1 cellular context compared by ENCODE assay signal in the genomic region with DNA sequence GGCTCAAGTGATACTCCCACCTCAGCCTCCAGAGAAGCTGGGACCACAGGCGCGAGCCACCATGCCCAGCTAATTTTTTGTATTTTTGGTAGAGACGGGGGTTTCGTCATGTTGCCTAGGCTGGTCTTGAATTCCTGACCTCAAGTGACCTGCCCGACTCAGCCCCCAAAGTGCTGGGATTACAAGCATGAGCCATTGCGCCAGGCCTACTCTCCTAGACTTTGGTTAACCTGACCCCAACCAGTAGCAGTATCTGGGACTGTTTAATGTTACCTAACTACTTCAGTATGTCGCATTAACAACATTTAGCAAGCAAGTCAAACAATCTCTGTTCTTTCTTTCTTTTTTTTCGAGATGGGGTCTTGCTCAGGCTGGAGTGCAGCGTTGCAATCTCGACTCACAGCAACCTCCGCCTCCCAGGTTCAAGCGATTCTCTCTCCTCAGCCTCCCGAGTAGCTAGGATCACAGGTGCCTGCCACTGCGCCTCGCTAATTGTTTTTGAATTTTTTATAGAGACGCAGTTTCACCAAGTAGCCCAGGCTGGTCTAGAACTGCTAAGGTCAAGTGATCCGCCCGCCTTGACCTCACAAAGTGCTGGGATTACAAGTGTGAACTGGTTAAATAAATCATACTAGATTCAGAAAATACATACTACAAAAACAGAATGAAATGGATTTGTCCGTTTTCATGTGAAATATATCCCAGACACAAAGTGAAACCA.
TF ChIP-seq lines count a peak whose summit lies in the region.

No MANE protein-coding gene starts in this region.

TF ChIP-seq in HepG2, 621 proteins besides CTCF, POLR2A, EP300 and RAD21 (continued from another document and continues in another):
- TF ChIP-seq, protein P1, sequence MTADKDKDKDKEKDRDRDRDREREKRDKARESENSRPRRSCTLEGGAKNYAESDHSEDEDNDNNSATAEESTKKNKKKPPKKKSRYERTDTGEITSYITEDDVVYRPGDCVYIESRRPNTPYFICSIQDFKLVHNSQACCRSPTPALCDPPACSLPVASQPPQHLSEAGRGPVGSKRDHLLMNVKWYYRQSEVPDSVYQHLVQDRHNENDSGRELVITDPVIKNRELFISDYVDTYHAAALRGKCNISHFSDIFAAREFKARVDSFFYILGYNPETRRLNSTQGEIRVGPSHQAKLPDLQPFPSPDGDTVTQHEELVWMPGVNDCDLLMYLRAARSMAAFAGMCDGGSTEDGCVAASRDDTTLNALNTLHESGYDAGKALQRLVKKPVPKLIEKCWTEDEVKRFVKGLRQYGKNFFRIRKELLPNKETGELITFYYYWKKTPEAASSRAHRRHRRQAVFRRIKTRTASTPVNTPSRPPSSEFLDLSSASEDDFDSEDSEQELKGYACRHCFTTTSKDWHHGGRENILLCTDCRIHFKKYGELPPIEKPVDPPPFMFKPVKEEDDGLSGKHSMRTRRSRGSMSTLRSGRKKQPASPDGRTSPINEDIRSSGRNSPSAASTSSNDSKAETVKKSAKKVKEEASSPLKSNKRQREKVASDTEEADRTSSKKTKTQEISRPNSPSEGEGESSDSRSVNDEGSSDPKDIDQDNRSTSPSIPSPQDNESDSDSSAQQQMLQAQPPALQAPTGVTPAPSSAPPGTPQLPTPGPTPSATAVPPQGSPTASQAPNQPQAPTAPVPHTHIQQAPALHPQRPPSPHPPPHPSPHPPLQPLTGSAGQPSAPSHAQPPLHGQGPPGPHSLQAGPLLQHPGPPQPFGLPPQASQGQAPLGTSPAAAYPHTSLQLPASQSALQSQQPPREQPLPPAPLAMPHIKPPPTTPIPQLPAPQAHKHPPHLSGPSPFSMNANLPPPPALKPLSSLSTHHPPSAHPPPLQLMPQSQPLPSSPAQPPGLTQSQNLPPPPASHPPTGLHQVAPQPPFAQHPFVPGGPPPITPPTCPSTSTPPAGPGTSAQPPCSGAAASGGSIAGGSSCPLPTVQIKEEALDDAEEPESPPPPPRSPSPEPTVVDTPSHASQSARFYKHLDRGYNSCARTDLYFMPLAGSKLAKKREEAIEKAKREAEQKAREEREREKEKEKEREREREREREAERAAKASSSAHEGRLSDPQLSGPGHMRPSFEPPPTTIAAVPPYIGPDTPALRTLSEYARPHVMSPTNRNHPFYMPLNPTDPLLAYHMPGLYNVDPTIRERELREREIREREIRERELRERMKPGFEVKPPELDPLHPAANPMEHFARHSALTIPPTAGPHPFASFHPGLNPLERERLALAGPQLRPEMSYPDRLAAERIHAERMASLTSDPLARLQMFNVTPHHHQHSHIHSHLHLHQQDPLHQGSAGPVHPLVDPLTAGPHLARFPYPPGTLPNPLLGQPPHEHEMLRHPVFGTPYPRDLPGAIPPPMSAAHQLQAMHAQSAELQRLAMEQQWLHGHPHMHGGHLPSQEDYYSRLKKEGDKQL (CRISPR knock-in tag; IDR thresholded peaks at IDR 0.05; ENCODE audit: low read depth): 0 out of 2 replicates have a peak, but pooled peaks have one; percentile 31
- TF ChIP-seq, protein P2, sequence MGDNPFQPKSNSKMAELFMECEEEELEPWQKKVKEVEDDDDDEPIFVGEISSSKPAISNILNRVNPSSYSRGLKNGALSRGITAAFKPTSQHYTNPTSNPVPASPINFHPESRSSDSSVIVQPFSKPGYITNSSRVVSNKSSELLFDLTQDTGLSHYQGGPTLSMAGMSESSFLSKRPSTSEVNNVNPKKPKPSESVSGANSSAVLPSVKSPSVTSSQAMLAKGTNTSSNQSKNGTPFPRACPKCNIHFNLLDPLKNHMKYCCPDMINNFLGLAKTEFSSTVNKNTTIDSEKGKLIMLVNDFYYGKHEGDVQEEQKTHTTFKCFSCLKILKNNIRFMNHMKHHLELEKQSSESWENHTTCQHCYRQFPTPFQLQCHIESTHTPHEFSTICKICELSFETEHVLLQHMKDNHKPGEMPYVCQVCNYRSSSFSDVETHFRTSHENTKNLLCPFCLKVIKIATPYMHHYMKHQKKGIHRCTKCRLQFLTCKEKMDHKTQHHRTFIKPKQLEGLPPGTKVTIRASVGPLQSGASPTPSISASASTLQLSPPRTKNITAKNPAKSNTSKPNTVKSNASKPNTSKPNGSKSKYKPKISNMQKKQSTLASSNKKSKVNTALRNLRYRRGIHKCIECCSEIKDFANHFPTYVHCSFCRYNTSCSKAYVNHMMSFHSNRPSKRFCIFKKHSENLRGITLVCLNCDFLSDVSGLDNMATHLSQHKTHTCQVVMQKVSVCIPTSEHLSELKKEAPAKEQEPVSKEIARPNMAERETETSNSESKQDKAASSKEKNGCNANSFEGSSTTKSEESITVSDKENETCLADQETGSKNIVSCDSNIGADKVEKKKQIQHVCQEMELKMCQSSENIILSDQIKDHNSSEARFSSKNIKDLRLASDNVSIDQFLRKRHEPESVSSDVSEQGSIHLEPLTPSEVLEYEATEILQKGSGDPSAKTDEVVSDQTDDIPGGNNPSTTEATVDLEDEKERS (CRISPR knock-in tag; IDR thresholded peaks at IDR 0.05): no peak
- TF ChIP-seq, protein P3, sequence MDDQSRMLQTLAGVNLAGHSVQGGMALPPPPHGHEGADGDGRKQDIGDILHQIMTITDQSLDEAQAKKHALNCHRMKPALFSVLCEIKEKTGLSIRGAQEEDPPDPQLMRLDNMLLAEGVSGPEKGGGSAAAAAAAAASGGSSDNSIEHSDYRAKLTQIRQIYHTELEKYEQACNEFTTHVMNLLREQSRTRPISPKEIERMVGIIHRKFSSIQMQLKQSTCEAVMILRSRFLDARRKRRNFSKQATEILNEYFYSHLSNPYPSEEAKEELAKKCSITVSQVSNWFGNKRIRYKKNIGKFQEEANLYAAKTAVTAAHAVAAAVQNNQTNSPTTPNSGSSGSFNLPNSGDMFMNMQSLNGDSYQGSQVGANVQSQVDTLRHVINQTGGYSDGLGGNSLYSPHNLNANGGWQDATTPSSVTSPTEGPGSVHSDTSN (CRISPR knock-in tag; IDR thresholded peaks at IDR 0.05; ENCODE audit: borderline replicate concordance): no peak
- no peak for TF ChIP-seq SNAI1 (CRISPR knock-in tag; IDR thresholded peaks at IDR 0.05; ENCODE audit: borderline replicate concordance)
- TF ChIP-seq, protein P4, sequence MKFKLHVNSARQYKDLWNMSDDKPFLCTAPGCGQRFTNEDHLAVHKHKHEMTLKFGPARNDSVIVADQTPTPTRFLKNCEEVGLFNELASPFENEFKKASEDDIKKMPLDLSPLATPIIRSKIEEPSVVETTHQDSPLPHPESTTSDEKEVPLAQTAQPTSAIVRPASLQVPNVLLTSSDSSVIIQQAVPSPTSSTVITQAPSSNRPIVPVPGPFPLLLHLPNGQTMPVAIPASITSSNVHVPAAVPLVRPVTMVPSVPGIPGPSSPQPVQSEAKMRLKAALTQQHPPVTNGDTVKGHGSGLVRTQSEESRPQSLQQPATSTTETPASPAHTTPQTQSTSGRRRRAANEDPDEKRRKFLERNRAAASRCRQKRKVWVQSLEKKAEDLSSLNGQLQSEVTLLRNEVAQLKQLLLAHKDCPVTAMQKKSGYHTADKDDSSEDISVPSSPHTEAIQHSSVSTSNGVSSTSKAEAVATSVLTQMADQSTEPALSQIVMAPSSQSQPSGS (CRISPR knock-in tag; IDR thresholded peaks at IDR 0.05): 0 out of 2 replicates have a peak, but pooled peaks have one; percentile 14
- TF ChIP-seq ZNF143 (CRISPR knock-in tag; IDR thresholded peaks at IDR 0.05): no peak
- TF ChIP-seq, protein P5, sequence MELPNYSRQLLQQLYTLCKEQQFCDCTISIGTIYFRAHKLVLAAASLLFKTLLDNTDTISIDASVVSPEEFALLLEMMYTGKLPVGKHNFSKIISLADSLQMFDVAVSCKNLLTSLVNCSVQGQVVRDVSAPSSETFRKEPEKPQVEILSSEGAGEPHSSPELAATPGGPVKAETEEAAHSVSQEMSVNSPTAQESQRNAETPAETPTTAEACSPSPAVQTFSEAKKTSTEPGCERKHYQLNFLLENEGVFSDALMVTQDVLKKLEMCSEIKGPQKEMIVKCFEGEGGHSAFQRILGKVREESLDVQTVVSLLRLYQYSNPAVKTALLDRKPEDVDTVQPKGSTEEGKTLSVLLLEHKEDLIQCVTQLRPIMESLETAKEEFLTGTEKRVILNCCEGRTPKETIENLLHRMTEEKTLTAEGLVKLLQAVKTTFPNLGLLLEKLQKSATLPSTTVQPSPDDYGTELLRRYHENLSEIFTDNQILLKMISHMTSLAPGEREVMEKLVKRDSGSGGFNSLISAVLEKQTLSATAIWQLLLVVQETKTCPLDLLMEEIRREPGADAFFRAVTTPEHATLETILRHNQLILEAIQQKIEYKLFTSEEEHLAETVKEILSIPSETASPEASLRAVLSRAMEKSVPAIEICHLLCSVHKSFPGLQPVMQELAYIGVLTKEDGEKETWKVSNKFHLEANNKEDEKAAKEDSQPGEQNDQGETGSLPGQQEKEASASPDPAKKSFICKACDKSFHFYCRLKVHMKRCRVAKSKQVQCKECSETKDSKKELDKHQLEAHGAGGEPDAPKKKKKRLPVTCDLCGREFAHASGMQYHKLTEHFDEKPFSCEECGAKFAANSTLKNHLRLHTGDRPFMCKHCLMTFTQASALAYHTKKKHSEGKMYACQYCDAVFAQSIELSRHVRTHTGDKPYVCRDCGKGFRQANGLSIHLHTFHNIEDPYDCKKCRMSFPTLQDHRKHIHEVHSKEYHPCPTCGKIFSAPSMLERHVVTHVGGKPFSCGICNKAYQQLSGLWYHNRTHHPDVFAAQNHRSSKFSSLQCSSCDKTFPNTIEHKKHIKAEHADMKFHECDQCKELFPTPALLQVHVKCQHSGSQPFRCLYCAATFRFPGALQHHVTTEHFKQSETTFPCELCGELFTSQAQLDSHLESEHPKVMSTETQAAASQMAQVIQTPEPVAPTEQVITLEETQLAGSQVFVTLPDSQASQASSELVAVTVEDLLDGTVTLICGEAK (IDR thresholded peaks at IDR 0.05): no peak
- TF ChIP-seq, protein P5 (CRISPR knock-in tag; IDR thresholded peaks at IDR 0.05): no peak
- no peak for TF ChIP-seq NRL (CRISPR knock-in tag; IDR thresholded peaks at IDR 0.05; ENCODE audit: borderline replicate concordance)
- TF ChIP-seq, protein P6, sequence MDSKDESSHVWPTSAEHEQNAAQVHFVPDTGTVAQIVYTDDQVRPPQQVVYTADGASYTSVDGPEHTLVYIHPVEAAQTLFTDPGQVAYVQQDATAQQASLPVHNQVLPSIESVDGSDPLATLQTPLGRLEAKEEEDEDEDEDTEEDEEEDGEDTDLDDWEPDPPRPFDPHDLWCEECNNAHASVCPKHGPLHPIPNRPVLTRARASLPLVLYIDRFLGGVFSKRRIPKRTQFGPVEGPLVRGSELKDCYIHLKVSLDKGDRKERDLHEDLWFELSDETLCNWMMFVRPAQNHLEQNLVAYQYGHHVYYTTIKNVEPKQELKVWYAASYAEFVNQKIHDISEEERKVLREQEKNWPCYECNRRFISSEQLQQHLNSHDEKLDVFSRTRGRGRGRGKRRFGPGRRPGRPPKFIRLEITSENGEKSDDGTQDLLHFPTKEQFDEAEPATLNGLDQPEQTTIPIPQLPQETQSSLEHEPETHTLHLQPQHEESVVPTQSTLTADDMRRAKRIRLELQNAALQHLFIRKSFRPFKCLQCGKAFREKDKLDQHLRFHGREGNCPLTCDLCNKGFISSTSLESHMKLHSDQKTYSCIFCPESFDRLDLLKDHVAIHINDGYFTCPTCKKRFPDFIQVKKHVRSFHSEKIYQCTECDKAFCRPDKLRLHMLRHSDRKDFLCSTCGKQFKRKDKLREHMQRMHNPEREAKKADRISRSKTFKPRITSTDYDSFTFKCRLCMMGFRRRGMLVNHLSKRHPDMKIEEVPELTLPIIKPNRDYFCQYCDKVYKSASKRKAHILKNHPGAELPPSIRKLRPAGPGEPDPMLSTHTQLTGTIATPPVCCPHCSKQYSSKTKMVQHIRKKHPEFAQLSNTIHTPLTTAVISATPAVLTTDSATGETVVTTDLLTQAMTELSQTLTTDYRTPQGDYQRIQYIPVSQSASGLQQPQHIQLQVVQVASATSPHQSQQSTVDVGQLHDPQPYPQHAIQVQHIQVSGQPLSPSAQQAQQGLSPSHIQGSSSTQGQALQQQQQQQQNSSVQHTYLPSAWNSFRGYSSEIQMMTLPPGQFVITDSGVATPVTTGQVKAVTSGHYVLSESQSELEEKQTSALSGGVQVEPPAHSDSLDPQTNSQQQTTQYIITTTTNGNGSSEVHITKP (CRISPR knock-in tag; IDR thresholded peaks at IDR 0.05; ENCODE audit: low read depth): no peak
- TF ChIP-seq PRMT3 (CRISPR knock-in tag; IDR thresholded peaks at IDR 0.05; ENCODE audit: borderline replicate concordance, low read depth): no peak
- TF ChIP-seq ZNF761 (CRISPR knock-in tag; conservative IDR thresholded peaks at IDR 0.05): no peak
- TF ChIP-seq ZNF331 (CRISPR knock-in tag; IDR thresholded peaks at IDR 0.05): no peak
- no peak for TF ChIP-seq ZNF329 (CRISPR knock-in tag; IDR thresholded peaks at IDR 0.05; ENCODE audit: low read depth)
- TF ChIP-seq ZNF230 (CRISPR knock-in tag; IDR thresholded peaks at IDR 0.05): no peak
- peak; percentile 15; the same call in 1 of the 2 replicates for TF ChIP-seq HNF4G (IDR thresholded peaks at IDR 0.05; ENCODE audit: borderline replicate concordance, low read depth, low read length)
- TF ChIP-seq HNF4G (CRISPR knock-in tag; IDR thresholded peaks at IDR 0.05; ENCODE audit: borderline replicate concordance, low read depth): no peak
- no peak for TF ChIP-seq RBAK (CRISPR knock-in tag; IDR thresholded peaks at IDR 0.05)
- no peak for TF ChIP-seq ZNF510 (CRISPR knock-in tag; IDR thresholded peaks at IDR 0.05; ENCODE audit: low read depth)
